Comparison of ENCODE assay signal across 12 cellular contexts in genomic region chr19:44904426-44904994, GRCh38. TPM values are rescaled to one million over a fixed set of nuclear protein-coding genes. Genes with fewer than 3 reads are reported as not detected.
DNase-seq lines count a peak whose midpoint lies in the region; FAIRE-seq and TF ChIP-seq lines count a peak whose summit lies in the region.
"Had no signal": no experiment of that assay in that cellular context is flagged by ENCODE, and none has a peak within 500 bp of the region (broad histone marks: within the 10 kb centered on the region; RNA-seq: fewer than 3 reads in every experiment).

No MANE protein-coding gene starts in this region.

- H3K27ac Mint-ChIP-seq in H9 = peak overlapping the region in 2 of 3 experiments; percentile 44 to 76; a peak in 3 of 7 replicates
- no peak overlapping the region for H3K27ac Mint-ChIP-seq in T-helper 2 cell treated with Interferon-gamma antibody and Interleukin-4, amounts not matched to agents 5 μg/mL and 100 μg/mL, for 36 hours
- H3K27ac Mint-ChIP-seq: activated naive CD4-positive, alpha-beta T cell treated with anti-CD3 and anti-CD28 coated beads, Interleukin-2, amount 10 ng/mL, durations not matched to agents 7 days and 5 days had no signal

- WGBS in H9 (ENCODE audit: extremely low coverage, insufficient read length, low lambda C conversion rate) = no CpG with 5 or more reads among the region's 12 CpGs
- 80% methylated on average over 12 of the region's 12 CpGs for WGBS in mesenchymal stem cell

- H3K4me3 ChIP-seq in mesenchymal stem cell (ENCODE audit: insufficient read depth in 1 of 2, low read depth in 1 of 2, low read length in 2 of 2) = no peak overlapping the region

- no peak overlapping the region for H2AFZ ChIP-seq in H9 (ENCODE audit: low read length)
- no peak overlapping the region for H2AFZ ChIP-seq in mesenchymal stem cell (ENCODE audit: low read depth, low read length)

- H2BK5ac ChIP-seq in H9 (ENCODE audit: insufficient read length, low read length) (no peak overlapping the region), mesenchymal stem cell (ENCODE audit: low read depth, low read length, poor library complexity, severe bottlenecking) (no peak overlapping the region)

- H4K5ac ChIP-seq in H9 (ENCODE audit: insufficient read length, low read depth, low read length) = no peak overlapping the region

- H3K9ac ChIP-seq in H9 (ENCODE audit: extremely low read depth, insufficient read length, low read length) = no peak overlapping the region
- peak overlapping the region; percentile 2 for H3K9ac ChIP-seq in mesenchymal stem cell (ENCODE audit: low read length)

- H3K9me3 ChIP-seq in H9 (ENCODE audit: control insufficient read depth, low read depth, low read length) (no peaks in the 10 kb centered on the region), mesenchymal stem cell (ENCODE audit: control insufficient read depth, low read length) (no peaks in the 10 kb centered on the region)

- peak overlapping the region; percentile 92 to 99; a peak in 3 of 5 replicates for H3K4me3 Mint-ChIP-seq in H9
- H3K4me3 Mint-ChIP-seq in T-helper 2 cell treated with Interferon-gamma antibody and Interleukin-4, amounts not matched to agents 5 μg/mL and 100 μg/mL, for 36 hours = no peak overlapping the region
- H3K4me3 Mint-ChIP-seq: activated naive CD4-positive, alpha-beta T cell treated with anti-CD3 and anti-CD28 coated beads, Interleukin-2, amount 10 ng/mL, durations not matched to agents 7 days and 5 days; effector memory CD8-positive, alpha-beta T cell; IgD-negative memory B cell had no signal

- H3K27ac ChIP-seq in H9 (ENCODE audit: insufficient read length, low read depth, low read length) = no peak overlapping the region
- no peak overlapping the region for H3K27ac ChIP-seq in mesenchymal stem cell (ENCODE audit: low read length, poor library complexity, severe bottlenecking)

- no peaks in the 10 kb centered on the region for H3K27me3 Mint-ChIP-seq in H9 (ENCODE audit: low read depth)
- peaks cover 13% of the 10 kb centered on the region for H3K27me3 Mint-ChIP-seq in T-helper 2 cell treated with Interferon-gamma antibody and Interleukin-4, amounts not matched to agents 5 μg/mL and 100 μg/mL, for 36 hours (ENCODE audit: low read depth)

- H3K27me3 ChIP-seq in H9 (ENCODE audit: insufficient read depth, low read length) = no peaks in the 10 kb centered on the region
- H3K27me3 ChIP-seq in mesenchymal stem cell (ENCODE audit: control insufficient read depth in 1 of 2, insufficient read depth in 1 of 2, low read length in 2 of 2) = peaks cover 0 to 10% of the 10 kb centered on the region in 2 experiments

- H4K91ac ChIP-seq in H9 (ENCODE audit: insufficient read length, low read depth, low read length) (no peak overlapping the region), mesenchymal stem cell (ENCODE audit: low read length) (no peak overlapping the region)

- no peaks in the 10 kb centered on the region for H4K20me1 ChIP-seq in H9 (ENCODE audit: control insufficient read depth, insufficient read depth, insufficient read length)

- no peak overlapping the region for H2AK5ac ChIP-seq in H9 (ENCODE audit: insufficient read length, low read length)
- H2AK5ac ChIP-seq in mesenchymal stem cell (ENCODE audit: low read length, severe bottlenecking) = no peak overlapping the region

- H2BK12ac ChIP-seq in H9 (ENCODE audit: insufficient read length, low read depth, low read length) = no peak overlapping the region
- H2BK12ac ChIP-seq in mesenchymal stem cell (ENCODE audit: low read length in 2 of 2) = peak overlapping the region in 1 of 2 experiments; percentile 56

- no peak overlapping the region for H3K14ac ChIP-seq in H9 (ENCODE audit: insufficient read depth, low read length)
- H3K14ac ChIP-seq in mesenchymal stem cell (ENCODE audit: low read length in 2 of 2) = no peak overlapping the region

- no peaks in the 10 kb centered on the region for H3K23me2 ChIP-seq in H9 (ENCODE audit: insufficient read length, low read depth, low read length, poor library complexity, severe bottlenecking)

- FAIRE-seq in D721Med (lab: Jason Lieb, UNC) = no peak

- no peak overlapping the region for H3K56ac ChIP-seq in H9 (ENCODE audit: insufficient read length, low read depth, low read length)

- no peaks in the 10 kb centered on the region for H3K9me3 Mint-ChIP-seq in H9
- no peaks in the 10 kb centered on the region for H3K9me3 Mint-ChIP-seq in T-helper 2 cell treated with Interferon-gamma antibody and Interleukin-4, amounts not matched to agents 5 μg/mL and 100 μg/mL, for 36 hours
- H3K9me3 Mint-ChIP-seq: activated naive CD4-positive, alpha-beta T cell treated with anti-CD3 and anti-CD28 coated beads, Interleukin-2, amount 10 ng/mL, durations not matched to agents 7 days and 5 days; effector memory CD8-positive, alpha-beta T cell; IgD-negative memory B cell had no signal

- no peak overlapping the region for H4K8ac ChIP-seq in H9 (replicated peaks; ENCODE audit: insufficient read length, low read depth, low read length)
- no peak overlapping the region for H4K8ac ChIP-seq in mesenchymal stem cell (ENCODE audit: low read length)

- H3T11ph ChIP-seq in H9 (ENCODE audit: low read length) = no peak overlapping the region

- H3K4me1 Mint-ChIP-seq in H9 = peaks cover 11 to 27% of the 10 kb centered on the region in 2 experiments
- H3K4me1 Mint-ChIP-seq in T-helper 2 cell treated with Interferon-gamma antibody and Interleukin-4, amounts not matched to agents 5 μg/mL and 100 μg/mL, for 36 hours (ENCODE audit: low read depth) = peaks cover 7% of the 10 kb centered on the region

- H3K79me1 ChIP-seq in H9 (ENCODE audit: insufficient read depth, low read depth, low read length, poor library complexity, severe bottlenecking) (no peaks in the 10 kb centered on the region), mesenchymal stem cell (replicated peaks; ENCODE audit: low read length, poor library complexity, severe bottlenecking) (peaks cover 12% of the 10 kb centered on the region)

- H3K79me2 ChIP-seq in H9 (ENCODE audit: insufficient read depth, low read length) = no peaks in the 10 kb centered on the region; the same call in 1 of the 2 replicates

- no peak overlapping the region for H3K23ac ChIP-seq in H9 (ENCODE audit: insufficient read length, low read depth, low read length)
- no peak overlapping the region for H3K23ac ChIP-seq in mesenchymal stem cell (ENCODE audit: low read length in 2 of 2)

- H2BK120ac ChIP-seq in H9 (ENCODE audit: low read depth, low read length, poor library complexity, severe bottlenecking) (no peak overlapping the region), mesenchymal stem cell (ENCODE audit: low read depth, low read length) (no peak overlapping the region)

- no peak overlapping the region for H2BK20ac ChIP-seq in H9 (ENCODE audit: low read depth, low read length, poor library complexity, severe bottlenecking)

- peak; percentile 28 for TF ChIP-seq CTCF in D721Med (IDR thresholded peaks at IDR 0.05; ENCODE audit: insufficient read depth, missing control alignments)
- TF ChIP-seq CTCF in H9 (conservative IDR thresholded peaks at IDR 0.05) = peak; percentile 68

- H3K4ac ChIP-seq in H9 (ENCODE audit: low read depth, low read length) (no peak overlapping the region), mesenchymal stem cell (ENCODE audit: low read depth in 1 of 2, low read length in 2 of 2) (no peak overlapping the region)

- DNase-seq in D721Med (ENCODE audit: insufficient read length, low spot score) = no peak
- peak; percentile 68 for DNase-seq in H9
- peak; percentile 54 for DNase-seq in amniotic epithelial cell (ENCODE audit: low read depth)
- DNase-seq in mesenchymal stem cell = no peak
- DNase-seq in T-helper 2 cell treated with Interferon-gamma antibody and Interleukin-4, amounts not matched to agents 5 μg/mL and 100 μg/mL, for 36 hours (ENCODE audit: low spot score) = no peak
- DNase-seq in GM03348 (ENCODE audit: low spot score) = no peak
- no peak for DNase-seq in HK-2 (ENCODE audit: unreplicated experiment)
- DNase-seq: activated naive CD4-positive, alpha-beta T cell treated with anti-CD3 and anti-CD28 coated beads, Interleukin-2, amount 10 ng/mL, durations not matched to agents 7 days and 5 days; effector memory CD8-positive, alpha-beta T cell; NCI-H524 treated with DMSO at 0.1 percent for 48 hours; occipital lobe had no signal

- no peak overlapping the region for H2BK15ac ChIP-seq in H9 (ENCODE audit: low read depth, low read length)
- no peak overlapping the region for H2BK15ac ChIP-seq in mesenchymal stem cell (ENCODE audit: low read depth, poor library complexity, severe bottlenecking)

- H3K36me3 ChIP-seq in mesenchymal stem cell (ENCODE audit: control insufficient read depth in 1 of 2, insufficient read depth in 2 of 2, low read depth in 1 of 2, low read length in 2 of 2) = peaks cover 26 to 59% of the 10 kb centered on the region in 2 experiments

- no peak overlapping the region for H3K18ac ChIP-seq in H9 (ENCODE audit: insufficient read length, low read depth, low read length)
- H3K18ac ChIP-seq in mesenchymal stem cell (ENCODE audit: low read depth in 1 of 2, low read length in 2 of 2) = peak overlapping the region in 1 of 2 experiments; percentile 15

- no peaks in the 10 kb centered on the region for H3K4me1 ChIP-seq in H9 (ENCODE audit: insufficient read depth, low read length)
- peaks cover 13% of the 10 kb centered on the region for H3K4me1 ChIP-seq in mesenchymal stem cell (ENCODE audit: control insufficient read depth, insufficient read depth, low read depth, low read length)

- no peak overlapping the region for H3K4me2 ChIP-seq in H9 (ENCODE audit: insufficient read depth, insufficient read length, low read length)
- no peak overlapping the region for H3K4me2 ChIP-seq in mesenchymal stem cell (ENCODE audit: low read length, poor library complexity, severe bottlenecking)

- peaks cover 28 to 68% (median 58%) of the 10 kb centered on the region in 3 experiments; a peak in 6 of 7 replicates for H3K36me3 Mint-ChIP-seq in H9 (ENCODE audit: insufficient read depth in 1 of 3, low read depth in 3 of 3)
- H3K36me3 Mint-ChIP-seq in T-helper 2 cell treated with Interferon-gamma antibody and Interleukin-4, amounts not matched to agents 5 μg/mL and 100 μg/mL, for 36 hours (ENCODE audit: low read depth) = peaks cover 15% of the 10 kb centered on the region
- H3K36me3 Mint-ChIP-seq: IgD-negative memory B cell had no signal

RNA-seq across cellular contexts. Expression of gene APOE, which starts 1.1 kb away (rescaled TPM):
- total RNA-seq in H9 (2021) = 530 and 547 TPM in 2 replicates
- polyA plus RNA-seq in mesenchymal stem cell (2013, experiment 1 of 2) = 201 TPM
- polyA plus RNA-seq in mesenchymal stem cell (2013, experiment 2 of 2) = 208 TPM
- polyA plus RNA-seq: IgD-negative memory B cell had no signal

RNA-seq across cellular contexts. Expression of gene APOC1, which starts 9.9 kb away (rescaled TPM):
- 77.0 and 78.1 TPM in 2 replicates for total RNA-seq in H9 (2021)
- polyA plus RNA-seq in mesenchymal stem cell (2013, experiment 1 of 2) = 87.8 TPM
- polyA plus RNA-seq in mesenchymal stem cell (2013, experiment 2 of 2) = 82.3 TPM
- polyA plus RNA-seq: IgD-negative memory B cell had no signal

RNA-seq across cellular contexts. Expression of gene TOMM40, which starts 13.5 kb away (rescaled TPM):
- 180 and 190 TPM in 2 replicates for total RNA-seq in H9 (2021)
- 39.7 TPM for polyA plus RNA-seq in mesenchymal stem cell (2013, experiment 1 of 2)
- polyA plus RNA-seq in mesenchymal stem cell (2013, experiment 2 of 2) = 37.9 TPM

RNA-seq across cellular contexts. Expression of gene APOC4, which starts 37.5 kb away (rescaled TPM):
- total RNA-seq in H9 (2021) = not detected in 2 replicates
- polyA plus RNA-seq in mesenchymal stem cell (2013, experiment 1 of 2) = not detected
- not detected for polyA plus RNA-seq in mesenchymal stem cell (2013, experiment 2 of 2)
- total RNA-seq: occipital lobe had no signal
- polyA plus RNA-seq: IgD-negative memory B cell had no signal

RNA-seq across cellular contexts. Expression of gene APOC2, which starts 41.3 kb away (rescaled TPM):
- not detected in 2 replicates for total RNA-seq in H9 (2021)
- polyA plus RNA-seq in mesenchymal stem cell (2013, experiment 1 of 2) = not detected
- polyA plus RNA-seq in mesenchymal stem cell (2013, experiment 2 of 2) = not detected
- polyA plus RNA-seq: IgD-negative memory B cell had no signal

Comparison
In these comparisons a context has a peak if more than half of its experiments do, and no peak if none do; other contexts are left out.
1. DNase-seq: peak in H9 (single experiment) and amniotic epithelial cell (single experiment); none in D721Med (single experiment), mesenchymal stem cell (single experiment), T-helper 2 cell treated with Interferon-gamma antibody and Interleukin-4, amounts not matched to agents 5 μg/mL and 100 μg/mL, for 36 hours (single experiment), GM03348 (single experiment) and HK-2 (single experiment).